In genomic region chr10:58064714-58065528, GRCh38 we compare ENCODE assay signal across 8 cellular contexts.
DNase-seq lines count a peak whose midpoint lies in the region; ATAC-seq and TF ChIP-seq lines count a peak whose summit lies in the region.

No MANE protein-coding gene starts in this region.

- no peak overlapping the region for H3K9ac ChIP-seq in fibroblast of lung (ENCODE audit: insufficient read depth, low read length)
- no peak overlapping the region for H3K9ac ChIP-seq in parathyroid adenoma

- H4K20me1 ChIP-seq in fibroblast of lung (ENCODE audit: control insufficient read depth, extremely low read depth, insufficient read depth, low read length), result no peaks in the 10 kb centered on the region

- H3K27ac Mint-ChIP-seq in immature natural killer cell, result no peak overlapping the region

- H3K4me3 ChIP-seq in left ventricle myocardium inferior, result no peak overlapping the region
- H3K4me3 ChIP-seq in fibroblast of lung (replicated peaks in 1 of 4; ENCODE audit: control extremely low read depth in 1 of 4, insufficient read depth in 1 of 4, low read depth in 3 of 4, low read length in 4 of 4), result no peak overlapping the region
- H3K4me3 ChIP-seq in parathyroid adenoma (ENCODE audit: low read depth, low read length), result no peak overlapping the region

- intact Hi-C loops in left ventricle myocardium inferior (cut with micrococcal nuclease), result loop anchor here (10.0 kb wide), 1 partner anchor 480 kb away; no protein-coding TSS in a partner anchor
- intact Hi-C loops in Right ventricle myocardium inferior (cut with DNase I), result loop anchor here (2.0 to 10.0 kb wide), 3 partner anchors 348 to 730 kb away; no protein-coding TSS in a partner anchor

- H3K27ac ChIP-seq in left ventricle myocardium inferior (replicated peaks), result no peak overlapping the region
- no peak overlapping the region for H3K27ac ChIP-seq in fibroblast of lung (ENCODE audit: insufficient read depth, low read length)
- no peak overlapping the region for H3K27ac ChIP-seq in parathyroid adenoma

- no peak for ATAC-seq in Right ventricle myocardium inferior

- H3K9me3 ChIP-seq in left ventricle myocardium inferior (replicated peaks) (no peaks in the 10 kb centered on the region), fibroblast of lung (ENCODE audit: control insufficient read depth, insufficient read depth, low read depth, low read length) (no peaks in the 10 kb centered on the region), parathyroid adenoma (ENCODE audit: control insufficient read depth, low read length) (no peaks in the 10 kb centered on the region)

- H3K79me2 ChIP-seq in fibroblast of lung (ENCODE audit: control insufficient read depth, insufficient read depth, low read length) (no peaks in the 10 kb centered on the region), parathyroid adenoma (no peaks in the 10 kb centered on the region)

- peaks cover 0 to 2% (median 0%) of the 10 kb centered on the region in 6 donors for H3K9me3 Mint-ChIP-seq in immature natural killer cell

- peaks cover 8% of the 10 kb centered on the region for H3K27me3 ChIP-seq in left ventricle myocardium inferior (ENCODE audit: low read depth)
- H3K27me3 ChIP-seq in fibroblast of lung (ENCODE audit: control insufficient read depth, insufficient read depth, low read length), result peaks cover 3% of the 10 kb centered on the region
- H3K27me3 ChIP-seq in parathyroid adenoma (ENCODE audit: control insufficient read depth, insufficient read depth, low read length), result no peaks in the 10 kb centered on the region

- DNase-seq in left ventricle myocardium inferior (no peak), Right ventricle myocardium inferior (ENCODE audit: missing footprints) (no peak), HS-5 (ENCODE audit: low read depth) (peak; percentile 36), SK-N-DZ (ENCODE audit: low spot score) (peak; percentile 60), fibroblast of lung (ENCODE audit: low read depth in 2 of 2) (peak; percentile 38 to 61), immature natural killer cell (no peak)
- DNase-seq in activated CD8-positive, alpha-beta memory T cell treated with anti-CD3 and anti-CD28 coated beads, Interleukin-2, amount 50 U/mL, for 4 hours, result no peak

- H3K4me2 ChIP-seq in fibroblast of lung (ENCODE audit: extremely low read depth, insufficient read depth, low read length) (no peak overlapping the region), parathyroid adenoma (ENCODE audit: low read length) (no peak overlapping the region)

- peaks cover 1 to 2% (median 2%) of the 10 kb centered on the region in 3 donors for H3K27me3 Mint-ChIP-seq in immature natural killer cell (ENCODE audit: low read depth in 3 of 3)

- H3K4me1 Mint-ChIP-seq in immature natural killer cell, result no peaks in the 10 kb centered on the region

- H3K36me3 Mint-ChIP-seq in immature natural killer cell, result no peaks in the 10 kb centered on the region

- TF ChIP-seq CTCF in left ventricle myocardium inferior (IDR thresholded peaks at IDR 0.05; ENCODE audit: borderline replicate concordance) (peak; percentile 73), fibroblast of lung (conservative IDR thresholded peaks at IDR 0.05 in 1 of 2, IDR thresholded peaks at IDR 0.05 in 1 of 2; ENCODE audit: low read depth in 1 of 2, low read length in 2 of 2) (peak; percentile 81 to 95), parathyroid adenoma (IDR thresholded peaks at IDR 0.05) (peak; percentile 40)

- H3K4me1 ChIP-seq in left ventricle myocardium inferior, result no peaks in the 10 kb centered on the region
- H3K4me1 ChIP-seq in fibroblast of lung (ENCODE audit: control insufficient read depth, extremely low read depth, insufficient read depth, low read length), result no peaks in the 10 kb centered on the region
- no peaks in the 10 kb centered on the region for H3K4me1 ChIP-seq in parathyroid adenoma

- H2AFZ ChIP-seq in fibroblast of lung (ENCODE audit: low read length) (no peak overlapping the region), parathyroid adenoma (no peak overlapping the region)

- H3K36me3 ChIP-seq in left ventricle myocardium inferior (no peaks in the 10 kb centered on the region), fibroblast of lung (ENCODE audit: control insufficient read depth, insufficient read depth, low read length) (no peaks in the 10 kb centered on the region), parathyroid adenoma (ENCODE audit: control insufficient read depth, insufficient read depth, low read length) (no peaks in the 10 kb centered on the region)

- H3K4me3 Mint-ChIP-seq in immature natural killer cell, result no peak overlapping the region

Comparison
In these comparisons a context has a peak if more than half of its experiments do, and no peak if none do; other contexts are left out.
1. DNase-seq: peak in HS-5 (single experiment), SK-N-DZ (single experiment) and fibroblast of lung (2 of 2); none in left ventricle myocardium inferior (single experiment), Right ventricle myocardium inferior (single experiment), immature natural killer cell (0 of 3) and activated CD8-positive, alpha-beta memory T cell treated with anti-CD3 and anti-CD28 coated beads, Interleukin-2, amount 50 U/mL, for 4 hours (single experiment).
2. Peak in every context shown above with its lines, with median percentiles within 50 percentile points of each other: CTCF ChIP-seq.